In the genomic region with DNA sequence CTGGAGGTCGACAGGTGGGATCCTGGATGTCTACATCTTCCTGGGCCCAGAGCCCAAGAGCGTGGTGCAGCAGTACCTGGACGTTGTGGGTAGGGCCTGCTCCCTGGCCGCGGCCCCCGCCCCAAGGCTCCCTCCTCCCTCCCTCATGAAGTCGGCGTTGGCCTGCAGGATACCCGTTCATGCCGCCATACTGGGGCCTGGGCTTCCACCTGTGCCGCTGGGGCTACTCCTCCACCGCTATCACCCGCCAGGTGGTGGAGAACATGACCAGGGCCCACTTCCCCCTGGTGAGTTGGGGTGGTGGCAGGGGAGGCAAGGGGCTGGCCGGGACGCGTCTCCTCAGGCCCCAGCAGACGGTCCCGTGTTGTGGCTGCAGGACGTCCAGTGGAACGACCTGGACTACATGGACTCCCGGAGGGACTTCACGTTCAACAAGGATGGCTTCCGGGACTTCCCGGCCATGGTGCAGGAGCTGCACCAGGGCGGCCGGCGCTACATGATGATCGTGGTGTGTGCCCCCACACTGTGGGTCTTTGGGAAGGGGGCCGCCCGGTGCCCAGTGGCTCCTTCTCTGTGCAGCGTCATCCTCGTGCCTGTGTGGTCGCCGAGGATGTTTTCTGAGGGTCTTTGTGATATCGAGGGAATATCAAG, we compare ENCODE assay signal across 22 cellular contexts.
"Had no signal": no experiment of that assay in that cellular context is flagged by ENCODE, and none has a peak within 500 bp of the region (broad histone marks: within the 10 kb centered on the region; RNA-seq: fewer than 3 reads in every experiment).

No MANE protein-coding gene starts in this region.

- H3K9me3 ChIP-seq: body of pancreas, thyroid gland, vagina had no signal

- H3K4me3 ChIP-seq: body of pancreas, skin epidermis, thyroid gland, vagina had no signal

- H3K27me3 ChIP-seq: body of pancreas, thyroid gland, vagina had no signal

- FAIRE-seq: colon, keratinocyte had no signal

- H3K4me3 Mint-ChIP-seq: activated CD4-positive, alpha-beta T cell treated with anti-CD3 and anti-CD28 coated beads, Interleukin-2, amount 10 ng/mL, durations not matched to agents 7 days and 5 days; activated CD8-positive, alpha-beta T cell treated with anti-CD3 and anti-CD28 coated beads, Interleukin-2, amount 10 ng/mL, durations not matched to agents 7 days and 5 days; activated naive CD8-positive, alpha-beta T cell treated with anti-CD3 and anti-CD28 coated beads for 36 hours; activated T-cell treated with anti-CD3 and anti-CD28 coated beads, Interleukin-2, amount 50 U/mL, for 4 hours; nephron progenitor cell had no signal

- DNase-seq: activated CD4-positive, alpha-beta T cell treated with anti-CD3 and anti-CD28 coated beads, Interleukin-2, amount 10 ng/mL, durations not matched to agents 7 days and 5 days; activated CD4-positive, CD25-positive, alpha-beta regulatory T cell; activated CD8-positive, alpha-beta T cell treated with anti-CD3 and anti-CD28 coated beads, Interleukin-2, amount 10 ng/mL, durations not matched to agents 7 days and 5 days; activated gamma-delta T cell treated with Interleukin-2 at 50 U/mL for 16 hours; activated naive CD8-positive, alpha-beta T cell treated with anti-CD3 and anti-CD28 coated beads for 36 hours; activated T-cell treated with anti-CD3 and anti-CD28 coated beads, Interleukin-2, amount 50 U/mL, for 4 hours; body of pancreas; foreskin keratinocyte; hippocampal formation; mammary epithelial cell; nephron progenitor cell; nucleus accumbens; stimulated activated CD4-positive, alpha-beta T cell treated with anti-CD3 and anti-CD28 coated beads, Interleukin-4, amount 100 ng/mL, for 1 hour; T-helper 1 cell; T-helper 9 cell had no signal

- H3K9me3 Mint-ChIP-seq: activated CD4-positive, alpha-beta T cell treated with anti-CD3 and anti-CD28 coated beads, Interleukin-2, amount 10 ng/mL, durations not matched to agents 7 days and 5 days; activated naive CD8-positive, alpha-beta T cell treated with anti-CD3 and anti-CD28 coated beads for 36 hours; activated T-cell treated with anti-CD3 and anti-CD28 coated beads, Interleukin-2, amount 50 U/mL, for 4 hours; nephron progenitor cell had no signal

- H3K27ac Mint-ChIP-seq: activated CD4-positive, alpha-beta T cell treated with anti-CD3 and anti-CD28 coated beads, Interleukin-2, amount 10 ng/mL, durations not matched to agents 7 days and 5 days; activated CD8-positive, alpha-beta T cell treated with anti-CD3 and anti-CD28 coated beads, Interleukin-2, amount 10 ng/mL, durations not matched to agents 7 days and 5 days; activated naive CD8-positive, alpha-beta T cell treated with anti-CD3 and anti-CD28 coated beads for 36 hours; nephron progenitor cell; progenitor cell of endocrine pancreas had no signal

- H3K36me3 ChIP-seq: thyroid gland had no signal

- ATAC-seq: activated CD8-positive, alpha-beta T cell treated with anti-CD3 and anti-CD28 coated beads, Interleukin-2, amount 10 ng/mL, durations not matched to agents 7 days and 5 days; activated T-cell treated with anti-CD3 and anti-CD28 coated beads, Interleukin-2, amount 50 U/mL, for 4 hours; body of pancreas; left lobe of liver had no signal

- H3K4me1 ChIP-seq: body of pancreas had no signal

- H3K27ac ChIP-seq: body of pancreas, skin epidermis, thyroid gland, vagina had no signal

- H3K27me3 Mint-ChIP-seq: activated CD4-positive, alpha-beta T cell treated with anti-CD3 and anti-CD28 coated beads, Interleukin-2, amount 10 ng/mL, durations not matched to agents 7 days and 5 days; activated naive CD8-positive, alpha-beta T cell treated with anti-CD3 and anti-CD28 coated beads for 36 hours had no signal
